ENCODE assay signal across 13 cellular contexts in genomic region chr2:38671946-38672345, GRCh38.
"Had no signal": no experiment of that assay in that cellular context is flagged by ENCODE, and none has a peak within 500 bp of the region (broad histone marks: within the 10 kb centered on the region; RNA-seq: fewer than 3 reads in every experiment).

No MANE protein-coding gene starts in this region.

- ATAC-seq: left colon, mucosa of descending colon, natural killer cell, right cardiac atrium had no signal

- H3K4me3 Mint-ChIP-seq: activated naive CD8-positive, alpha-beta T cell treated with anti-CD3 and anti-CD28 coated beads for 36 hours; natural killer cell had no signal

- H3K36me3 Mint-ChIP-seq: natural killer cell had no signal

- H3K27me3 Mint-ChIP-seq: activated naive CD8-positive, alpha-beta T cell treated with anti-CD3 and anti-CD28 coated beads for 36 hours had no signal

- H3K27me3 ChIP-seq: dorsolateral prefrontal cortex, esophagus squamous epithelium, thyroid gland had no signal

- H3K4me3 ChIP-seq: dorsolateral prefrontal cortex, esophagus squamous epithelium, mucosa of descending colon, smooth muscle cell, thyroid gland had no signal

- H3K9me3 Mint-ChIP-seq: natural killer cell had no signal

- DNase-seq: activated CD4-positive, alpha-beta T cell treated with anti-CD3 and anti-CD28 coated beads for 1 hour; activated naive CD8-positive, alpha-beta T cell treated with anti-CD3 and anti-CD28 coated beads for 36 hours; anterior cingulate cortex; dorsolateral prefrontal cortex; esophagus squamous epithelium; foreskin fibroblast; left colon; mucosa of descending colon; natural killer cell; right cardiac atrium; T-helper 9 cell; thyroid gland had no signal

- H3K27ac ChIP-seq: dorsolateral prefrontal cortex, esophagus squamous epithelium, thyroid gland had no signal

- H3K9me3 ChIP-seq: esophagus squamous epithelium, mucosa of descending colon, thyroid gland had no signal
